1 cellular context compared by ENCODE assay signal in genomic region chrY:12359867-12360266, GRCh38.
TF ChIP-seq lines count a peak whose summit lies in the region.

No MANE protein-coding gene starts in this region.

TF ChIP-seq in WTC11, 78 proteins besides CTCF, POLR2A, EP300 and RAD21 (continued from another document):
- TF ChIP-seq, protein P1, sequence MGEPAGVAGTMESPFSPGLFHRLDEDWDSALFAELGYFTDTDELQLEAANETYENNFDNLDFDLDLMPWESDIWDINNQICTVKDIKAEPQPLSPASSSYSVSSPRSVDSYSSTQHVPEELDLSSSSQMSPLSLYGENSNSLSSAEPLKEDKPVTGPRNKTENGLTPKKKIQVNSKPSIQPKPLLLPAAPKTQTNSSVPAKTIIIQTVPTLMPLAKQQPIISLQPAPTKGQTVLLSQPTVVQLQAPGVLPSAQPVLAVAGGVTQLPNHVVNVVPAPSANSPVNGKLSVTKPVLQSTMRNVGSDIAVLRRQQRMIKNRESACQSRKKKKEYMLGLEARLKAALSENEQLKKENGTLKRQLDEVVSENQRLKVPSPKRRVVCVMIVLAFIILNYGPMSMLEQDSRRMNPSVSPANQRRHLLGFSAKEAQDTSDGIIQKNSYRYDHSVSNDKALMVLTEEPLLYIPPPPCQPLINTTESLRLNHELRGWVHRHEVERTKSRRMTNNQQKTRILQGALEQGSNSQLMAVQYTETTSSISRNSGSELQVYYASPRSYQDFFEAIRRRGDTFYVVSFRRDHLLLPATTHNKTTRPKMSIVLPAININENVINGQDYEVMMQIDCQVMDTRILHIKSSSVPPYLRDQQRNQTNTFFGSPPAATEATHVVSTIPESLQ (CRISPR knock-in tag; IDR thresholded peaks at IDR 0.05) = no peak
